ENCODE assay signal across 8 cellular contexts in genomic region chr2:17518212-17519154, GRCh38. TPM values are rescaled to one million over a fixed set of nuclear protein-coding genes. Genes with fewer than 3 reads are reported as not detected.
DNase-seq lines count a peak whose midpoint lies in the region; ATAC-seq, FAIRE-seq and TF ChIP-seq lines count a peak whose summit lies in the region.
"Had no signal": no experiment of that assay in that cellular context is flagged by ENCODE, and none has a peak within 500 bp of the region (broad histone marks: within the 10 kb centered on the region; RNA-seq: fewer than 3 reads in every experiment).

RAD51AP2 (minus strand) TSS chr2:17518440; CDS start chr2:17518415, 25 bp downstream.

- no peaks in the 10 kb centered on the region for H3K4me1 ChIP-seq in esophagus (ENCODE audit: control insufficient read depth in 2 of 2, insufficient read depth in 2 of 2, low read length in 1 of 2)
- H3K4me1 ChIP-seq in mucosa of descending colon (ENCODE audit: low read depth), result no peaks in the 10 kb centered on the region
- H3K4me1 ChIP-seq in transverse colon, result peaks cover 0 to 12% (median 4%) of the 10 kb centered on the region in 4 donors

- in situ Hi-C loops in SK-MEL-5 (cut with HindIII; ENCODE audit: low pct_unique_long_range_greater_than_20kb, low sequenced_read_pairs) (no loop called here), transverse colon (cut with MboI; ENCODE audit: low pct_ligation_motif_present in 1 of 4, low pct_unique_long_range_greater_than_20kb in 1 of 4, low sequenced_read_pairs in 3 of 4) (no loop called here)

- H3K27me3 ChIP-seq in esophagus (ENCODE audit: control insufficient read depth in 1 of 2, insufficient read depth in 2 of 2, low read length in 2 of 2) (no peaks in the 10 kb centered on the region), transverse colon (peaks cover 10% of the 10 kb centered on the region)

- no peak for TF ChIP-seq EP300 in transverse colon (IDR thresholded peaks at IDR 0.05; ENCODE audit: low read depth)

- intact Hi-C loops in mucosa of descending colon (cut with DNase I, micrococcal nuclease), result no loop called here
- intact Hi-C loops in transverse colon (cut with DNase I; ENCODE audit: low total_unique reads), result no loop called here

- H3K27ac ChIP-seq in esophagus (ENCODE audit: low read depth in 2 of 2, low read length in 1 of 2) (peak within 1 kb of the TSS in 1 of 2 donors; percentile 24), transverse colon (peak within 1 kb of the TSS; percentile 37 to 73 (median 68))

- H3K4me3 ChIP-seq in esophagus (ENCODE audit: low read depth in 1 of 2, low read length in 2 of 2) (peak within 1 kb of the TSS; percentile 36 to 77), mucosa of descending colon (peak within 1 kb of the TSS; percentile 6), transverse colon (peak within 1 kb of the TSS; percentile 36 to 62 (median 42))

- TF ChIP-seq POLR2A in GM12891 (IDR thresholded peaks at IDR 0.05; ENCODE audit: low read depth, low read length), result no peak
- no peak for TF ChIP-seq POLR2A in transverse colon (IDR thresholded peaks at IDR 0.05)

- TF ChIP-seq CTCF in mucosa of descending colon (IDR thresholded peaks at IDR 0.05) (no peak), transverse colon (IDR thresholded peaks at IDR 0.05) (no peak)

- ATAC-seq in GM21526 (IDR thresholded peaks at IDR 0.05; ENCODE audit: low FRiP score, unreplicated experiment), result peak; percentile 87
- ATAC-seq in mucosa of descending colon, result peak; percentile 100

- H3K36me3 ChIP-seq in esophagus (ENCODE audit: control insufficient read depth in 2 of 2, insufficient read depth in 2 of 2, low read length in 1 of 2), result no peaks in the 10 kb centered on the region
- no peaks in the 10 kb centered on the region for H3K36me3 ChIP-seq in mucosa of descending colon (ENCODE audit: low read depth)
- H3K36me3 ChIP-seq in transverse colon, result no peaks in the 10 kb centered on the region

- H3K9me3 ChIP-seq in esophagus (ENCODE audit: control insufficient read depth in 2 of 2, insufficient read depth in 1 of 2, low read depth in 1 of 2, low read length in 1 of 2), result no peaks in the 10 kb centered on the region
- no peaks in the 10 kb centered on the region for H3K9me3 ChIP-seq in mucosa of descending colon
- H3K9me3 ChIP-seq in transverse colon, result no peaks in the 10 kb centered on the region

- FAIRE-seq in GM12891 (lab: Jason Lieb, UNC), result peak; percentile 90
- FAIRE-seq: islet of Langerhans had no signal

- WGBS in esophagus, 2 donors, result 4% methylated on average over 38 of the region's 38 CpGs
- WGBS in transverse colon (ENCODE audit: low coverage in 1 of 2), 2 donors, result 4 to 15% methylated on average over 14 to 37 of the region's 38 CpGs

- DNase-seq in GM12891 (ENCODE audit: insufficient read length, low spot score) (peak; percentile 21), HPDE6-E6E7 (ENCODE audit: extremely low spot score) (peak; percentile 76), SK-MEL-5 (ENCODE audit: low read depth, low spot score) (peak; percentile 77), mucosa of descending colon (peak; percentile 83 to 90 (median 84)), transverse colon (peak; percentile 81)

TF ChIP-seq in GM12891, 5 proteins besides CTCF, POLR2A, EP300 and RAD21:
- TF ChIP-seq PAX5 (IDR thresholded peaks at IDR 0.05; ENCODE audit: insufficient read depth, low read length, severe bottlenecking) (no peak), POLR2AphosphoS5 (IDR thresholded peaks at IDR 0.05; ENCODE audit: low read depth, low read length) (no peak), TAF1 (IDR thresholded peaks at IDR 0.05; ENCODE audit: low read depth, low read length) (no peak), POU2F2 (IDR thresholded peaks at IDR 0.05; ENCODE audit: low read depth, low read length) (peak; percentile 62; the same call in 1 of the 2 replicates), SPI1 (IDR thresholded peaks at IDR 0.05; ENCODE audit: low read depth, low read length) (no peak)

RNA-seq across cellular contexts. Expression of gene RAD51AP2, which starts in this region (rescaled TPM):
- polyA plus RNA-seq in GM12891 (2012; ENCODE audit: low read depth, missing spikeins), result 0.04 TPM
- not detected in 2 replicates for total RNA-seq in SK-MEL-5 (2014; rRNA removed; shearing (Covaris generic))
- polyA plus RNA-seq in SK-MEL-5 (2015; cell fraction: cytosol; rRNA removed), result not detected in 2 replicates
- not detected in 2 replicates for polyA plus RNA-seq in SK-MEL-5 (2015; cell fraction: nucleus; rRNA removed)
- under 1 TPM; 0.05 to 0.28 TPM for polyA plus RNA-seq in esophagus
- under 1 TPM in 1 of 3 donors, not detected in 2; 0.09 TPM for total RNA-seq in mucosa of descending colon
- total RNA-seq in transverse colon, result under 1 TPM in 1 of 4 donors, not detected in 3; 0.40 TPM

Comparison
In these comparisons a context has a peak if more than half of its experiments do, and no peak if none do; other contexts are left out.
1. Peak in DNase-seq in SK-MEL-5; RNA of the gene not detected or under 1 TPM.
2. Peak in DNase-seq, ATAC-seq and H3K4me3 ChIP-seq in mucosa of descending colon; RNA of the gene not detected or under 1 TPM.
3. Peak in DNase-seq, H3K4me3 ChIP-seq and H3K27ac ChIP-seq in transverse colon; RNA of the gene not detected or under 1 TPM.
4. DNase-seq: peak in every context shown above with its lines; median percentile 84 in mucosa of descending colon; 81 in transverse colon; 77 in SK-MEL-5; 76 in HPDE6-E6E7; 21 in GM12891.
5. H3K4me3 ChIP-seq: peak in every context shown above with its lines; median percentile 56 in esophagus; 42 in transverse colon; 6 in mucosa of descending colon.